ENCODE assay signal across 1 cellular context in genomic region chr2:135876770-135877169, GRCh38.
A peak's percentile ranks its signal among the peaks of the same experiment; 100 is the strongest.
TF ChIP-seq lines count a peak whose summit lies in the region.

No MANE protein-coding gene starts in this region.

TF ChIP-seq in K562, 482 proteins besides CTCF, POLR2A, EP300 and RAD21:
- peak; percentile 39 for TF ChIP-seq ADNP (tag; IDR thresholded peaks at IDR 0.05)
- 0 out of 2 replicates have a peak, but pooled peaks have one; percentile 3 for TF ChIP-seq ZBTB2 (IDR thresholded peaks at IDR 0.05)
- peak; percentile 44; the same call in 1 of the 2 replicates for TF ChIP-seq BCOR (IDR thresholded peaks at IDR 0.05)
- TF ChIP-seq ARNT (IDR thresholded peaks at IDR 0.05), result peak in 1 of 2 experiments; percentile 44; a peak in 1 of 4 replicates
